ENCODE assay signal across 10 cellular contexts in the genomic region with DNA sequence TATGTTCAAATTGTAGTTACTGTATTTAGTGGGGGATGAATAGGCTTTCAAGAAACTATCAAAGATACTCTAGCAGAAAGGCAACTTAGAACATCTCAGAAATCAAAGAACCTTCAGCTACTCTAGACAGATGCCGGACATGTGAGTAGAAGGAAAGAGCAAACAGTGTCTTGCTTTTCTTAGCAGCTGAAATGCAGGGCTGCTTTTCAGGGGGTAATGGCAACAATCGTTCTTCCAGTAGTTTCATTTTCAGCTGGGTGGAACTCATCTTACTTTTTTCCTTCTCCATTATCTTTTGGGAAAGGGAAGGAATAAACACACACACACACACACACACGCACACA.
A peak's percentile ranks its signal among the peaks of the same experiment; 100 is the strongest.
DNase-seq lines count a peak whose midpoint lies in the region; ATAC-seq, FAIRE-seq and TF ChIP-seq lines count a peak whose summit lies in the region.
"Had no signal": no experiment of that assay in that cellular context is flagged by ENCODE, and none has a peak within 500 bp of the region (broad histone marks: within the 10 kb centered on the region; RNA-seq: fewer than 3 reads in every experiment).

No MANE protein-coding gene starts in this region.

- H3K27ac ChIP-seq in right lobe of liver (no peak overlapping the region), HepG2 (ENCODE audit: extremely low read length, insufficient read depth, low read length) (no peak overlapping the region), upper lobe of right lung (no peak overlapping the region), small intestine (ENCODE audit: low read depth in 1 of 2, low read length in 1 of 2) (peak overlapping the region in 1 of 2 donors; percentile 19)
- H3K27ac ChIP-seq: parathyroid adenoma had no signal

- no peaks in the 10 kb centered on the region for H3K36me3 Mint-ChIP-seq in activated T-helper 2 cell treated with anti-CD3 and anti-CD28 coated beads, Interferon-gamma antibody, Interleukin-2, Interleukin-4, amounts not matched to agents 10 μg/mL and 5 μg/mL and 100 μg/mL, durations not matched to agents 14 hours and 24 hours and 36 hours (ENCODE audit: low read depth)

- FAIRE-seq in HepG2 (lab: Jason Lieb, UNC) (no peak), small intestine (lab: Jason Lieb, UNC) (no peak)

- TF ChIP-seq RAD21 in HepG2 (CRISPR knock-in tag; IDR thresholded peaks at IDR 0.05) = no peak

- POLR2A ChIA-PET in HepG2 (lab: Yijun Ruan, JAX) = no interaction called here

- no peaks in the 10 kb centered on the region for H3K36me3 ChIP-seq in right lobe of liver
- H3K36me3 ChIP-seq in HepG2 (replicated peaks in 1 of 2; ENCODE audit: control insufficient read depth in 1 of 2, insufficient read depth in 2 of 2, low read length in 2 of 2) = peaks cover 0 to 6% of the 10 kb centered on the region in 2 experiments; a peak in 1 of 5 replicates
- H3K36me3 ChIP-seq in kidney epithelial cell (ENCODE audit: control insufficient read depth, insufficient read depth, low read length) = no peaks in the 10 kb centered on the region
- no peaks in the 10 kb centered on the region for H3K36me3 ChIP-seq in upper lobe of right lung
- H3K36me3 ChIP-seq in small intestine (ENCODE audit: control insufficient read depth in 2 of 2, insufficient read depth in 2 of 2, low read length in 2 of 2) = peaks cover 0 to 4% of the 10 kb centered on the region in 2 donors

- in situ Hi-C loops in HepG2 (cut with HindIII; ENCODE audit: extremely low pct_ligation_motif_present, low pct_unique_long_range_greater_than_20kb) = no loop called here

- H3K27ac Mint-ChIP-seq in activated T-helper 2 cell treated with anti-CD3 and anti-CD28 coated beads, Interferon-gamma antibody, Interleukin-2, Interleukin-4, amounts not matched to agents 10 μg/mL and 5 μg/mL and 100 μg/mL, durations not matched to agents 14 hours and 24 hours and 36 hours = no peak overlapping the region

- CTCF ChIA-PET in HepG2 (lab: Yijun Ruan, JAX; ENCODE audit: low intra/inter-chr PET ratio, low total read pairs) = no interaction called here

- H4K20me1 ChIP-seq in HepG2 (ENCODE audit: insufficient read depth, low read length) = no peaks in the 10 kb centered on the region

- H2AFZ ChIP-seq in HepG2 (ENCODE audit: low read length) = no peak overlapping the region
- H2AFZ ChIP-seq: parathyroid adenoma had no signal

- TF ChIP-seq POLR2A in right lobe of liver (IDR thresholded peaks at IDR 0.05) (no peak), HepG2 (IDR thresholded peaks at IDR 0.05; ENCODE audit: insufficient read depth in 1 of 2, low read depth in 2 of 2, low read length in 2 of 2) (no peak)

- no peaks in the 10 kb centered on the region for H3K9me3 ChIP-seq in right lobe of liver
- no peaks in the 10 kb centered on the region for H3K9me3 ChIP-seq in HepG2 (ENCODE audit: low read length)
- H3K9me3 ChIP-seq in upper lobe of right lung = no peaks in the 10 kb centered on the region
- no peaks in the 10 kb centered on the region for H3K9me3 ChIP-seq in small intestine (ENCODE audit: control insufficient read depth, low read depth)

- H3K27me3 ChIP-seq in right lobe of liver (no peaks in the 10 kb centered on the region), HepG2 (ENCODE audit: control insufficient read depth in 1 of 2, insufficient read depth in 2 of 2, low read length in 2 of 2) (no peaks in the 10 kb centered on the region), kidney epithelial cell (ENCODE audit: control insufficient read depth, insufficient read depth, low read length) (no peaks in the 10 kb centered on the region), upper lobe of right lung (no peaks in the 10 kb centered on the region), small intestine (ENCODE audit: control insufficient read depth in 2 of 2, insufficient read depth in 2 of 2, low read length in 2 of 2) (no peaks in the 10 kb centered on the region)

- DNase-seq in right lobe of liver = no peak
- no peak for DNase-seq in HepG2 (ENCODE audit: low spot score)
- DNase-seq in activated T-helper 2 cell treated with anti-CD3 and anti-CD28 coated beads, Interferon-gamma antibody, Interleukin-2, Interleukin-4, amounts not matched to agents 10 μg/mL and 5 μg/mL and 100 μg/mL, durations not matched to agents 14 hours and 24 hours and 36 hours (ENCODE audit: low spot score) = no peak
- DNase-seq in kidney epithelial cell (ENCODE audit: low read depth) = no peak
- DNase-seq in upper lobe of right lung = no peak
- no peak for DNase-seq in NCI-H524 treated with DMSO at 0.1 percent for 48 hours (lab: John Stamatoyannopoulos, UW)
- no peak for DNase-seq in small intestine
- DNase-seq in COLO668 (lab: John Stamatoyannopoulos, UW; ENCODE audit: unreplicated experiment) = no peak
- DNase-seq: DMS 273 treated with DMSO at 0.1 percent for 48 hours had no signal

- H3K4me1 ChIP-seq in right lobe of liver (no peaks in the 10 kb centered on the region), HepG2 (ENCODE audit: insufficient read depth, low read length) (peaks cover 17% of the 10 kb centered on the region), upper lobe of right lung (peaks cover 14% of the 10 kb centered on the region), small intestine (ENCODE audit: control insufficient read depth in 2 of 2, insufficient read depth in 1 of 2, low read depth in 1 of 2, low read length in 1 of 2) (peaks cover 1 to 3% of the 10 kb centered on the region in 2 donors)
- H3K4me1 ChIP-seq: parathyroid adenoma had no signal

- no peak overlapping the region for H3K4me2 ChIP-seq in HepG2 (ENCODE audit: low read depth, low read length)

- no peaks in the 10 kb centered on the region for H3K79me2 ChIP-seq in HepG2 (ENCODE audit: insufficient read depth, low read length)
- H3K79me2 ChIP-seq: parathyroid adenoma had no signal

- TF ChIP-seq EP300 in HepG2 (IDR thresholded peaks at IDR 0.05; ENCODE audit: low read depth in 2 of 2, low read length in 2 of 2) (no peak), HepG2 (CRISPR knock-in tag; IDR thresholded peaks at IDR 0.05; ENCODE audit: borderline replicate concordance) (no peak)

- TF ChIP-seq CTCF in right lobe of liver (IDR thresholded peaks at IDR 0.05) (no peak), HepG2 (CRISPR knock-in tag; IDR thresholded peaks at IDR 0.05) (no peak), kidney epithelial cell (IDR thresholded peaks at IDR 0.05; ENCODE audit: insufficient read depth, low read length, poor library complexity, severe bottlenecking) (no peak), upper lobe of right lung (IDR thresholded peaks at IDR 0.05) (no peak)

- ATAC-seq in right lobe of liver (peak in 3 of 4 donors; percentile 14 to 17 (median 14)), HepG2 (no peak), upper lobe of right lung (peak; percentile 9)

- peaks cover 57% of the 10 kb centered on the region for H3K27me3 Mint-ChIP-seq in activated T-helper 2 cell treated with anti-CD3 and anti-CD28 coated beads, Interferon-gamma antibody, Interleukin-2, Interleukin-4, amounts not matched to agents 10 μg/mL and 5 μg/mL and 100 μg/mL, durations not matched to agents 14 hours and 24 hours and 36 hours (ENCODE audit: low read depth)

- WGBS in right lobe of liver (ENCODE audit: insufficient coverage, low coverage, low lambda C conversion rate, missing lambda C conversion rate) = 33% methylated on average over 3 of the region's 3 CpGs
- 78% methylated on average over 3 of the region's 3 CpGs for WGBS in HepG2 (ENCODE audit: low lambda C conversion rate)
- 2 to 7% (median 6%) methylated on average over 3 of the region's 3 CpGs for WGBS in small intestine, 3 donors

- intact Hi-C loops in right lobe of liver (cut with DNase I) (no loop called here), HepG2 (cut with micrococcal nuclease; ENCODE audit: unreplicated experiment) (no loop called here), upper lobe of right lung (cut with DNase I) (no loop called here)
- intact Hi-C loops in activated T-helper 2 cell treated with anti-CD3 and anti-CD28 coated beads, Interferon-gamma antibody, Interleukin-2, Interleukin-4, amounts not matched to agents 10 μg/mL and 5 μg/mL and 100 μg/mL, durations not matched to agents 14 hours and 24 hours and 36 hours (cut with micrococcal nuclease) = no loop called here

- H3K9ac ChIP-seq in HepG2 (ENCODE audit: insufficient read depth, low read depth, low read length) = no peak overlapping the region
- H3K9ac ChIP-seq: parathyroid adenoma had no signal

- no peak overlapping the region for H3K4me3 ChIP-seq in right lobe of liver
- H3K4me3 ChIP-seq in HepG2 (replicated peaks in 1 of 3; ENCODE audit: insufficient read depth in 1 of 3, low read depth in 2 of 3, low read length in 3 of 3) = no peak overlapping the region
- H3K4me3 ChIP-seq in kidney epithelial cell (ENCODE audit: low read depth, low read length) = peak overlapping the region; percentile 22
- peak overlapping the region; percentile 22 for H3K4me3 ChIP-seq in upper lobe of right lung
- H3K4me3 ChIP-seq in small intestine (ENCODE audit: low read depth in 1 of 2, low read length in 2 of 2) = peak overlapping the region in 1 of 2 donors; percentile 41

- H3K4me3 Mint-ChIP-seq in activated T-helper 2 cell treated with anti-CD3 and anti-CD28 coated beads, Interferon-gamma antibody, Interleukin-2, Interleukin-4, amounts not matched to agents 10 μg/mL and 5 μg/mL and 100 μg/mL, durations not matched to agents 14 hours and 24 hours and 36 hours (ENCODE audit: low read depth) = peak overlapping the region; percentile 54

- H3K9me3 Mint-ChIP-seq in activated T-helper 2 cell treated with anti-CD3 and anti-CD28 coated beads, Interferon-gamma antibody, Interleukin-2, Interleukin-4, amounts not matched to agents 10 μg/mL and 5 μg/mL and 100 μg/mL, durations not matched to agents 14 hours and 24 hours and 36 hours = no peaks in the 10 kb centered on the region

- no TSS peak for BruUV-seq in HepG2 (replicated peaks; lab: Mats Ljungman, UMichigan)

- H3K4me1 Mint-ChIP-seq in activated T-helper 2 cell treated with anti-CD3 and anti-CD28 coated beads, Interferon-gamma antibody, Interleukin-2, Interleukin-4, amounts not matched to agents 10 μg/mL and 5 μg/mL and 100 μg/mL, durations not matched to agents 14 hours and 24 hours and 36 hours (ENCODE audit: low read depth) = peaks cover 31% of the 10 kb centered on the region

TF ChIP-seq in HepG2, 621 proteins besides CTCF, POLR2A, EP300 and RAD21 (continues in another document):
- TF ChIP-seq PAX8 (CRISPR knock-in tag; IDR thresholded peaks at IDR 0.05; ENCODE audit: borderline replicate concordance) = no peak
- TF ChIP-seq ZNF460 (CRISPR knock-in tag; IDR thresholded peaks at IDR 0.05; ENCODE audit: borderline replicate concordance) = no peak

Comparison
In these comparisons a context has a peak if more than half of its experiments do, and no peak if none do; other contexts are left out.
1. H3K4me3 ChIP-seq: peak in kidney epithelial cell (single experiment) and upper lobe of right lung (single experiment); none in right lobe of liver (0 of 3) and HepG2 (0 of 3).